Comparison of ENCODE assay signal across 8 cellular contexts in the genomic region with DNA sequence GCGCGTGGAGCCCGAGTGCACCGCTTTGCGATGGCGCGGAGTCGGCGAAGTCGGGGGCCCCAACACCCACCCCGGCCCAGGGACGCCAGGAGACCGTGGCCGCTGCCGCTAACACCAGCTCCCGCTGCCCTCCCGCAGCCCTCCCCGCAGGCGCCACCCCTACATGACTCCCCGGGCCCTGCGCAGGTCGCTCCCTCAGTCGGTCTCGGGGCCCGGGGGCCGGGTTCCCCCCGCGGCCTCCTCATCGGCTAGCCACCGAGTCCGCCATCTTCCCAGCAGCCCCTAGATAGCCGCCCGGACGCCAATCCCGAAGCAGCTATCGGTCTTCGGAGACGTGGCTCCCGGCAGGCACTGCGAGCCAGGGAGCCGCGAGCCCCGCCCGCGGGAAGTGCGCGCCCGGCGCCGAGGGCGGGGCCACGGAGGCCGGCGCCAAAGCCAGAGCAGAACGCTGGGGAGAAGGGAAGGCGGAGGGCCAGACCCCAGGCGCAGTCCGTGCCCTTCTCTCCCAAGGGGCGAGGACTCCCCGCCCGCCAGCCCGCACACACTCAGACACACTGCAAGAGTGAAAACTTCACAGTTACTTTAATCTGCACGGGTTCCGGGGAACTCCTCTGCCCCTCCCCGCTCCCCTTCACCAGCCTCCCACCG. TPM values are rescaled to one million over a fixed set of nuclear protein-coding genes. Genes with fewer than 3 reads are reported as not detected.
DNase-seq lines count a peak whose midpoint lies in the region; ATAC-seq and TF ChIP-seq lines count a peak whose summit lies in the region.

A gene with protein sequence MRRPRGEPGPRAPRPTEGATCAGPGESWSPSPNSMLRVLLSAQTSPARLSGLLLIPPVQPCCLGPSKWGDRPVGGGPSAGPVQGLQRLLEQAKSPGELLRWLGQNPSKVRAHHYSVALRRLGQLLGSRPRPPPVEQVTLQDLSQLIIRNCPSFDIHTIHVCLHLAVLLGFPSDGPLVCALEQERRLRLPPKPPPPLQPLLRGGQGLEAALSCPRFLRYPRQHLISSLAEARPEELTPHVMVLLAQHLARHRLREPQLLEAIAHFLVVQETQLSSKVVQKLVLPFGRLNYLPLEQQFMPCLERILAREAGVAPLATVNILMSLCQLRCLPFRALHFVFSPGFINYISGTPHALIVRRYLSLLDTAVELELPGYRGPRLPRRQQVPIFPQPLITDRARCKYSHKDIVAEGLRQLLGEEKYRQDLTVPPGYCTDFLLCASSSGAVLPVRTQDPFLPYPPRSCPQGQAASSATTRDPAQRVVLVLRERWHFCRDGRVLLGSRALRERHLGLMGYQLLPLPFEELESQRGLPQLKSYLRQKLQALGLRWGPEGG (minus strand): TSS at position 288 of the 648 bp plus-strand sequence. CDS start 43 bp downstream, at position 245.

- peak; percentile 94 for DNase-seq in GM23338 (ENCODE audit: low spot score)
- DNase-seq in LoVo (ENCODE audit: low spot score): peak; percentile 98
- DNase-seq in RWPE2 (ENCODE audit: low spot score): peak; percentile 92
- peak; percentile 86 for DNase-seq in fibroblast of mammary gland (ENCODE audit: low read depth)
- peak; percentile 82 for DNase-seq in natural killer cell
- peak; percentile 90 for DNase-seq in stimulated activated naive CD4-positive, alpha-beta T cell treated with Interleukin-2 at 50 U/mL for 16 hours (lab: John Stamatoyannopoulos, UW)

- H3K27me3 Mint-ChIP-seq in GM23338 (ENCODE audit: insufficient read depth, low read depth, poor library complexity) (peaks cover 27% of the 10 kb centered on the region), natural killer cell (ENCODE audit: low read depth in 2 of 2) (no peaks in the 10 kb centered on the region)
- no peaks in the 10 kb centered on the region for H3K27me3 Mint-ChIP-seq in activated T-helper 17 cell treated with anti-CD3 and anti-CD28 coated beads, Interleukin-2, amount 50 U/mL, for 72 hours

- intact Hi-C loops in natural killer cell (cut with micrococcal nuclease): loop anchor here (1.0 to 5.0 kb wide), 3 partner anchors 22 to 262 kb away; a partner anchor contains a TSS

- H3K4me3 ChIP-seq in DOHH2 (ENCODE audit: low read length) (peak within 1 kb of the TSS; percentile 95), GM23338 (peak within 1 kb of the TSS; percentile 91), RWPE2 (ENCODE audit: severe bottlenecking) (peak within 1 kb of the TSS; percentile 96), fibroblast of mammary gland (ENCODE audit: control insufficient read depth, low read depth, low read length) (peak within 1 kb of the TSS; percentile 79)

- peak within 1 kb of the TSS; percentile 49 for H3K27ac ChIP-seq in DOHH2 (ENCODE audit: low read depth, low read length)
- no peak within 1 kb of the TSS for H3K27ac ChIP-seq in GM23338 (ENCODE audit: low read depth)
- H3K27ac ChIP-seq in RWPE2 (ENCODE audit: poor library complexity, severe bottlenecking): peak within 1 kb of the TSS; percentile 87

- peaks cover 60% of the 10 kb centered on the region for H3K36me3 ChIP-seq in DOHH2 (ENCODE audit: control insufficient read depth, low read length)
- no peaks in the 10 kb centered on the region for H3K36me3 ChIP-seq in GM23338 (ENCODE audit: insufficient read depth)
- peaks cover 15% of the 10 kb centered on the region for H3K36me3 ChIP-seq in RWPE2 (ENCODE audit: low read depth)

- H3K27me3 ChIP-seq in DOHH2 (ENCODE audit: control insufficient read depth, low read length) (peaks cover 13% of the 10 kb centered on the region), GM23338 (ENCODE audit: insufficient read depth) (peaks cover 18% of the 10 kb centered on the region), RWPE2 (ENCODE audit: insufficient read depth, poor library complexity, severe bottlenecking) (no peaks in the 10 kb centered on the region)

- ATAC-seq in GM23338: peak; percentile 55
- ATAC-seq in RWPE2 (ENCODE audit: low read depth): peak; percentile 76
- ATAC-seq in activated T-helper 17 cell treated with anti-CD3 and anti-CD28 coated beads, Interleukin-2, amount 50 U/mL, for 72 hours (replicated peaks): peak; percentile 88
- ATAC-seq in natural killer cell: peak; percentile 73 to 91 (median 79)

- H3K9me3 Mint-ChIP-seq in GM23338: peaks cover 2% of the 10 kb centered on the region; the same call in 1 of the 3 replicates
- no peaks in the 10 kb centered on the region for H3K9me3 Mint-ChIP-seq in activated T-helper 17 cell treated with anti-CD3 and anti-CD28 coated beads, Interleukin-2, amount 50 U/mL, for 72 hours
- H3K9me3 Mint-ChIP-seq in natural killer cell: no peaks in the 10 kb centered on the region

- H3K4me1 ChIP-seq in DOHH2 (ENCODE audit: control insufficient read depth, low read length) (peaks cover 54% of the 10 kb centered on the region), GM23338 (ENCODE audit: insufficient read depth) (peaks cover 39% of the 10 kb centered on the region), RWPE2 (ENCODE audit: insufficient read depth, poor library complexity, severe bottlenecking) (peaks cover 6% of the 10 kb centered on the region)

- H3K36me3 Mint-ChIP-seq in GM23338 (ENCODE audit: low read depth): peaks cover 13% of the 10 kb centered on the region
- H3K36me3 Mint-ChIP-seq in activated T-helper 17 cell treated with anti-CD3 and anti-CD28 coated beads, Interleukin-2, amount 50 U/mL, for 72 hours (ENCODE audit: low read depth): peaks cover 48% of the 10 kb centered on the region
- no peaks in the 10 kb centered on the region for H3K36me3 Mint-ChIP-seq in natural killer cell

- H3K79me2 ChIP-seq in DOHH2 (ENCODE audit: control insufficient read depth, low read length): peaks cover 51% of the 10 kb centered on the region
- peaks cover 6% of the 10 kb centered on the region; the same call in 1 of the 2 replicates for H3K79me2 ChIP-seq in GM23338 (replicated peaks; ENCODE audit: insufficient read depth)

- peaks cover 15% of the 10 kb centered on the region for H3F3A ChIP-seq in DOHH2 (ENCODE audit: control insufficient read depth, insufficient read depth)
- H3F3A ChIP-seq in GM23338 (replicated peaks; ENCODE audit: low read depth): peaks cover 20% of the 10 kb centered on the region

- peak within 1 kb of the TSS; percentile 86; the same call in 1 of the 2 replicates for H2AFZ ChIP-seq in GM23338

- H3K4me2 ChIP-seq in DOHH2 (ENCODE audit: low read length) (peak within 1 kb of the TSS; percentile 85), GM23338 (peak within 1 kb of the TSS; percentile 98)

- H3K9me2 ChIP-seq in DOHH2 (replicated peaks; ENCODE audit: control insufficient read depth, low read length) (no peaks in the 10 kb centered on the region), GM23338 (ENCODE audit: insufficient read depth) (no peaks in the 10 kb centered on the region)

- TF ChIP-seq CTCF in DOHH2 (IDR thresholded peaks at IDR 0.05; ENCODE audit: low read depth, low read length, poor library complexity, severe bottlenecking) (no peak), GM23338 (conservative IDR thresholded peaks at IDR 0.05; ENCODE audit: low read depth in 2 of 2) (no peak), RWPE2 (IDR thresholded peaks at IDR 0.05; ENCODE audit: poor library complexity, severe bottlenecking) (no peak), fibroblast of mammary gland (conservative IDR thresholded peaks at IDR 0.05; ENCODE audit: control insufficient read depth, insufficient read depth, low read depth, low read length) (no peak), natural killer cell (IDR thresholded peaks at IDR 0.05) (no peak)

- H3K9me3 ChIP-seq in DOHH2 (ENCODE audit: control insufficient read depth, insufficient read depth, low read length) (no peaks in the 10 kb centered on the region), RWPE2 (ENCODE audit: severe bottlenecking) (no peaks in the 10 kb centered on the region)

- H3K4me1 Mint-ChIP-seq in GM23338: peaks cover 45% of the 10 kb centered on the region
- H3K4me1 Mint-ChIP-seq in activated T-helper 17 cell treated with anti-CD3 and anti-CD28 coated beads, Interleukin-2, amount 50 U/mL, for 72 hours: peaks cover 15% of the 10 kb centered on the region
- H3K4me1 Mint-ChIP-seq in natural killer cell: peaks cover 30 to 51% of the 10 kb centered on the region in 2 donors

- peak within 1 kb of the TSS; percentile 89 for H3K4me3 Mint-ChIP-seq in GM23338
- peak within 1 kb of the TSS; percentile 94 for H3K4me3 Mint-ChIP-seq in activated T-helper 17 cell treated with anti-CD3 and anti-CD28 coated beads, Interleukin-2, amount 50 U/mL, for 72 hours
- H3K4me3 Mint-ChIP-seq in natural killer cell: peak within 1 kb of the TSS; percentile 89

- H3K27ac Mint-ChIP-seq in GM23338 (peak within 1 kb of the TSS; percentile 86; the same call in 1 of the 2 replicates), natural killer cell (peak within 1 kb of the TSS; percentile 50 to 98)
- peak within 1 kb of the TSS; percentile 90 for H3K27ac Mint-ChIP-seq in activated T-helper 17 cell treated with anti-CD3 and anti-CD28 coated beads, Interleukin-2, amount 50 U/mL, for 72 hours

- H4K20me1 ChIP-seq in DOHH2 (ENCODE audit: control insufficient read depth, insufficient read depth, low read depth, low read length) (0 out of 2 replicates have a peak, but pooled peaks cover 4% of the 10 kb centered on the region), GM23338 (replicated peaks; ENCODE audit: insufficient read depth) (peaks cover 12% of the 10 kb centered on the region)

TF ChIP-seq in GM23338, 12 proteins besides CTCF, POLR2A, EP300 and RAD21:
- no peak for TF ChIP-seq STAT1 (IDR thresholded peaks at IDR 0.05; ENCODE audit: unreplicated experiment)
- peak; percentile 79 for TF ChIP-seq POLR2AphosphoS5 (IDR thresholded peaks at IDR 0.05; ENCODE audit: low read depth)
- TF ChIP-seq CREB1 (CRISPR knock-in tag; IDR thresholded peaks at IDR 0.05; ENCODE audit: low read depth): peak; percentile 66; the same call in 1 of the 2 replicates
- TF ChIP-seq, protein P1, sequence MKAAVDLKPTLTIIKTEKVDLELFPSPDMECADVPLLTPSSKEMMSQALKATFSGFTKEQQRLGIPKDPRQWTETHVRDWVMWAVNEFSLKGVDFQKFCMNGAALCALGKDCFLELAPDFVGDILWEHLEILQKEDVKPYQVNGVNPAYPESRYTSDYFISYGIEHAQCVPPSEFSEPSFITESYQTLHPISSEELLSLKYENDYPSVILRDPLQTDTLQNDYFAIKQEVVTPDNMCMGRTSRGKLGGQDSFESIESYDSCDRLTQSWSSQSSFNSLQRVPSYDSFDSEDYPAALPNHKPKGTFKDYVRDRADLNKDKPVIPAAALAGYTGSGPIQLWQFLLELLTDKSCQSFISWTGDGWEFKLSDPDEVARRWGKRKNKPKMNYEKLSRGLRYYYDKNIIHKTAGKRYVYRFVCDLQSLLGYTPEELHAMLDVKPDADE (IDR thresholded peaks at IDR 0.05): 0 out of 2 replicates have a peak, but pooled peaks have one; percentile 16
- no peak for TF ChIP-seq ZNF331 (CRISPR knock-in tag; IDR thresholded peaks at IDR 0.05; ENCODE audit: low read depth)
- TF ChIP-seq JUNB (IDR thresholded peaks at IDR 0.05; ENCODE audit: unreplicated experiment): no peak

RNA-seq across cellular contexts. Expression of the gene that starts here (rescaled TPM):
- total RNA-seq in GM23338 (2014; rRNA removed; shearing (Covaris generic)): 42.5 and 57.4 TPM in 2 replicates
- polyA plus RNA-seq in GM23338 (2016; fragmentation: Nextera tagmentation; extraction: Ambion mirVana): 36.4 and 37.4 TPM in 2 replicates
- 10 to 100 TPM; 63.3 to 71.1 TPM for total RNA-seq in activated T-helper 17 cell treated with anti-CD3 and anti-CD28 coated beads, Interleukin-2, amount 50 U/mL, for 72 hours
- 10 to 100 TPM; 72.8 to 89.4 (median 85.2) TPM for total RNA-seq in natural killer cell
